In genomic region chr6:19050765-19051164, GRCh38 we compare ENCODE assay signal across 33 cellular contexts.
DNase-seq lines count a peak whose midpoint lies in the region; ATAC-seq, FAIRE-seq and TF ChIP-seq lines count a peak whose summit lies in the region.
"Had no signal": no experiment of that assay in that cellular context is flagged by ENCODE, and none has a peak within 500 bp of the region (broad histone marks: within the 10 kb centered on the region; RNA-seq: fewer than 3 reads in every experiment).

No MANE protein-coding gene starts in this region.

- no peak overlapping the region for H3K4me2 ChIP-seq in neuronal stem cell (ENCODE audit: insufficient read depth, low read length, poor library complexity, severe bottlenecking)
- H3K4me2 ChIP-seq: A549; BLaER1; BLaER1 treated with 17β-estradiol and CSF1 and Interleukin-3, amounts not matched to agents 10 nM and 100 nM had no signal

- no peak for ATAC-seq in HG03135 (IDR thresholded peaks at IDR 0.05; ENCODE audit: unreplicated experiment)
- ATAC-seq in stimulated activated naive CD8-positive, alpha-beta T cell treated with anti-CD3 and anti-CD28 coated beads, Interleukin-15, Interleukin-2, amounts not matched to agents 100 U/mL and 50 U/mL, for 24 hours, result no peak
- ATAC-seq: A549; CD8-positive, alpha-beta T cell had no signal

- FAIRE-seq in bronchial epithelial cell (lab: Jason Lieb, UNC) (peak; percentile 55), kidney (lab: Jason Lieb, UNC) (no peak)
- FAIRE-seq: A204.1, A549, D721Med had no signal

- H3K14ac ChIP-seq in neuronal stem cell (ENCODE audit: low read length), result peak overlapping the region; percentile 31

- peaks cover 0 to 4% of the 10 kb centered on the region in 2 donors for H3K9me3 ChIP-seq in kidney (ENCODE audit: control insufficient read depth in 1 of 2, low read length in 2 of 2)
- peaks cover 0 to 17% of the 10 kb centered on the region in 2 donors for H3K9me3 ChIP-seq in neuronal stem cell (replicated peaks in 1 of 2; ENCODE audit: control insufficient read depth in 2 of 2, insufficient read depth in 1 of 2, low read depth in 1 of 2, low read length in 2 of 2)
- H3K9me3 ChIP-seq: A549, BE2C, BLaER1 had no signal

- no peak overlapping the region for H3K4ac ChIP-seq in neuronal stem cell (ENCODE audit: low read length)

- H3K36me3 ChIP-seq in bronchial epithelial cell (ENCODE audit: control insufficient read depth, insufficient read depth, low read length), result no peaks in the 10 kb centered on the region
- H3K36me3 ChIP-seq in kidney (ENCODE audit: control insufficient read depth in 1 of 2, insufficient read depth in 2 of 2, low read length in 2 of 2), result no peaks in the 10 kb centered on the region
- peaks cover 0 to 2% of the 10 kb centered on the region in 2 donors for H3K36me3 ChIP-seq in neuronal stem cell (replicated peaks in 1 of 2; ENCODE audit: control insufficient read depth in 2 of 2, insufficient read depth in 2 of 2, low read length in 2 of 2)
- H3K36me3 ChIP-seq: BE2C; BLaER1; BLaER1 treated with 17β-estradiol and CSF1 and Interleukin-3, amounts not matched to agents 10 nM and 100 nM had no signal

- no peak overlapping the region for H3K9ac ChIP-seq in kidney (ENCODE audit: low read length in 2 of 2)
- no peak overlapping the region for H3K9ac ChIP-seq in neuronal stem cell (ENCODE audit: low read depth, low read length, poor library complexity)
- H3K9ac ChIP-seq: BLaER1; BLaER1 treated with 17β-estradiol and CSF1 and Interleukin-3, amounts not matched to agents 10 nM and 100 nM had no signal

- H3K79me1 ChIP-seq in neuronal stem cell (ENCODE audit: low read depth, low read length), result no peaks in the 10 kb centered on the region

- H2BK15ac ChIP-seq in neuronal stem cell (ENCODE audit: low read length), result no peak overlapping the region

- whole genome bisulfite sequencing in neuronal stem cell (ENCODE audit: extremely low coverage in 2 of 2, insufficient read length in 2 of 2, insufficient replicate concordance in 1 of 2), 2 donors, result no CpG with 5 or more reads among the region's 3 CpGs

- no peak overlapping the region for H2BK12ac ChIP-seq in neuronal stem cell (ENCODE audit: low read length)

- intact Hi-C loops in kidney (cut with DNase I), result no loop called here

- H4K91ac ChIP-seq in neuronal stem cell (ENCODE audit: low read depth, low read length, poor library complexity), result no peak overlapping the region

- no peaks in the 10 kb centered on the region for H3K27me3 ChIP-seq in bronchial epithelial cell (ENCODE audit: control insufficient read depth, insufficient read depth, low read length)
- no peaks in the 10 kb centered on the region for H3K27me3 ChIP-seq in neuronal stem cell (ENCODE audit: control insufficient read depth in 3 of 3, insufficient read depth in 3 of 3, low read depth in 1 of 3, low read length in 3 of 3)
- H3K27me3 ChIP-seq: BE2C; BLaER1; BLaER1 treated with 17β-estradiol and CSF1 and Interleukin-3, amounts not matched to agents 10 nM and 100 nM had no signal

- H2AFZ ChIP-seq in neuronal stem cell (ENCODE audit: low read length), result peak overlapping the region; percentile 32

- H2BK5ac ChIP-seq in neuronal stem cell (ENCODE audit: low read length), result peak overlapping the region; percentile 44

- H3K27ac ChIP-seq in kidney (ENCODE audit: low read depth in 2 of 2, low read length in 2 of 2) (no peak overlapping the region), neuronal stem cell (replicated peaks; ENCODE audit: low read length) (no peak overlapping the region)
- H3K27ac ChIP-seq: 22Rv1; A549; BLaER1; BLaER1 treated with 17β-estradiol and CSF1 and Interleukin-3, amounts not matched to agents 10 nM and 100 nM; C4-2B had no signal

- DNase-seq in bronchial epithelial cell (ENCODE audit: low read depth) (no peak), kidney (peak; percentile 28), neuronal stem cell (ENCODE audit: low spot score) (no peak), GM19238 (ENCODE audit: insufficient read length, low spot score) (no peak)
- DNase-seq in stimulated activated naive CD8-positive, alpha-beta T cell treated with anti-CD3 and anti-CD28 coated beads, Interleukin-15, Interleukin-2, amounts not matched to agents 100 U/mL and 50 U/mL, for 24 hours, result no peak
- DNase-seq: 8988T; ACHN; AML-193; BE2C; C1 segment of cervical spinal cord; Caco-2; Calu3; CD4-positive, alpha-beta memory T cell; CD4-positive, alpha-beta T cell; CD4-positive, CD25-positive, alpha-beta regulatory T cell; CD8-positive, alpha-beta memory T cell; CD8-positive, alpha-beta T cell; COR-L47; DMS 273 treated with DMSO at 0.1 percent for 48 hours; DMS153; DMS53; DMS79; DMS79 treated with DMSO at 0.1 percent for 48 hours; DND-41; EL had no signal

- no peak overlapping the region for H3K4me3 ChIP-seq in bronchial epithelial cell (ENCODE audit: low read depth, low read length)
- H3K4me3 ChIP-seq in kidney (ENCODE audit: low read length in 2 of 2), result no peak overlapping the region
- no peak overlapping the region for H3K4me3 ChIP-seq in neuronal stem cell (ENCODE audit: low read length in 2 of 2)
- H3K4me3 ChIP-seq: A549; BLaER1; BLaER1 treated with 17β-estradiol and CSF1 and Interleukin-3, amounts not matched to agents 10 nM and 100 nM had no signal

- H4K8ac ChIP-seq in neuronal stem cell (ENCODE audit: low read depth, low read length), result no peak overlapping the region

- H2BK120ac ChIP-seq in neuronal stem cell (ENCODE audit: low read depth, low read length), result no peak overlapping the region

- H2AK5ac ChIP-seq in neuronal stem cell (ENCODE audit: low read depth, low read length), result peak overlapping the region; percentile 89

- peak overlapping the region; percentile 66 for H3K18ac ChIP-seq in neuronal stem cell (ENCODE audit: low read length)

- TF ChIP-seq CTCF in bronchial epithelial cell (IDR thresholded peaks at IDR 0.05; ENCODE audit: insufficient read depth, low read length, severe bottlenecking) (no peak), kidney (IDR thresholded peaks at IDR 0.05; ENCODE audit: borderline replicate concordance, extremely low read depth, insufficient read depth) (no peak)

- H3K23ac ChIP-seq in neuronal stem cell (ENCODE audit: low read depth, low read length, poor library complexity), result peak overlapping the region; percentile 57

- H3K4me1 ChIP-seq in kidney (ENCODE audit: control insufficient read depth in 1 of 2, insufficient read depth in 1 of 2, low read depth in 1 of 2, low read length in 2 of 2) (no peaks in the 10 kb centered on the region), neuronal stem cell (ENCODE audit: control insufficient read depth in 2 of 2, insufficient read depth in 1 of 2, low read depth in 1 of 2, low read length in 2 of 2) (no peaks in the 10 kb centered on the region)
- H3K4me1 ChIP-seq: A549; BE2C; BLaER1; BLaER1 treated with 17β-estradiol and CSF1 and Interleukin-3, amounts not matched to agents 10 nM and 100 nM; Caco-2 had no signal
